ENCODE assay signal across 1 cellular context in the genomic region with DNA sequence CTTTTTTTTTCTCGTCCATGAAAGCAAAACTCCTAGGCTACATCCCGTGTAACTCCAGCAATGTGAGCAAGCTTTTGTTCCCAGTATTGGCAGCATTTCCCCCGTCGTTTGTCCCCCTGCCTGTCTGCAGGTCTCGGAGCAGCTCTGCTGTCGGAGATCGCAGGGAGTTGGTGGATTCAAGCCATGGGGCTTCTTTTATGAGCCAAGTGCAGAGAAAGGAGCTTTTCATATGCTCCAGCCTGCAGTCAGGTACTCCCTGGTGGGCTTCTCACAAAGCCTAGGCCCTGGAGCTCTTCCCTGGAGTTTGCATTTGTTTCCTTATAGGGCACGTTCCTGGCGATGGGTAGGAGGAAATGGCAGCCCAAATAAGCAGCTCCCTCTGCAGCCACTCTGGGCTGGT.
TF ChIP-seq lines count a peak whose summit lies in the region.

No MANE protein-coding gene starts in this region.

TF ChIP-seq in WTC11, 78 proteins besides CTCF, POLR2A, EP300 and RAD21 (continued from another document and continues in another):
- TF ChIP-seq, protein P1, sequence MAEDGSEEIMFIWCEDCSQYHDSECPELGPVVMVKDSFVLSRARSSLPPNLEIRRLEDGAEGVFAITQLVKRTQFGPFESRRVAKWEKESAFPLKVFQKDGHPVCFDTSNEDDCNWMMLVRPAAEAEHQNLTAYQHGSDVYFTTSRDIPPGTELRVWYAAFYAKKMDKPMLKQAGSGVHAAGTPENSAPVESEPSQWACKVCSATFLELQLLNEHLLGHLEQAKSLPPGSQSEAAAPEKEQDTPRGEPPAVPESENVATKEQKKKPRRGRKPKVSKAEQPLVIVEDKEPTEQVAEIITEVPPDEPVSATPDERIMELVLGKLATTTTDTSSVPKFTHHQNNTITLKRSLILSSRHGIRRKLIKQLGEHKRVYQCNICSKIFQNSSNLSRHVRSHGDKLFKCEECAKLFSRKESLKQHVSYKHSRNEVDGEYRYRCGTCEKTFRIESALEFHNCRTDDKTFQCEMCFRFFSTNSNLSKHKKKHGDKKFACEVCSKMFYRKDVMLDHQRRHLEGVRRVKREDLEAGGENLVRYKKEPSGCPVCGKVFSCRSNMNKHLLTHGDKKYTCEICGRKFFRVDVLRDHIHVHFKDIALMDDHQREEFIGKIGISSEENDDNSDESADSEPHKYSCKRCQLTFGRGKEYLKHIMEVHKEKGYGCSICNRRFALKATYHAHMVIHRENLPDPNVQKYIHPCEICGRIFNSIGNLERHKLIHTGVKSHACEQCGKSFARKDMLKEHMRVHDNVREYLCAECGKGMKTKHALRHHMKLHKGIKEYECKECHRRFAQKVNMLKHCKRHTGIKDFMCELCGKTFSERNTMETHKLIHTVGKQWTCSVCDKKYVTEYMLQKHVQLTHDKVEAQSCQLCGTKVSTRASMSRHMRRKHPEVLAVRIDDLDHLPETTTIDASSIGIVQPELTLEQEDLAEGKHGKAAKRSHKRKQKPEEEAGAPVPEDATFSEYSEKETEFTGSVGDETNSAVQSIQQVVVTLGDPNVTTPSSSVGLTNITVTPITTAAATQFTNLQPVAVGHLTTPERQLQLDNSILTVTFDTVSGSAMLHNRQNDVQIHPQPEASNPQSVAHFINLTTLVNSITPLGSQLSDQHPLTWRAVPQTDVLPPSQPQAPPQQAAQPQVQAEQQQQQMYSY (CRISPR knock-in tag; IDR thresholded peaks at IDR 0.05), result no peak
- TF ChIP-seq, protein P2, sequence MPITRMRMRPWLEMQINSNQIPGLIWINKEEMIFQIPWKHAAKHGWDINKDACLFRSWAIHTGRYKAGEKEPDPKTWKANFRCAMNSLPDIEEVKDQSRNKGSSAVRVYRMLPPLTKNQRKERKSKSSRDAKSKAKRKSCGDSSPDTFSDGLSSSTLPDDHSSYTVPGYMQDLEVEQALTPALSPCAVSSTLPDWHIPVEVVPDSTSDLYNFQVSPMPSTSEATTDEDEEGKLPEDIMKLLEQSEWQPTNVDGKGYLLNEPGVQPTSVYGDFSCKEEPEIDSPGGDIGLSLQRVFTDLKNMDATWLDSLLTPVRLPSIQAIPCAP (CRISPR knock-in tag; IDR thresholded peaks at IDR 0.05), result no peak
- TF ChIP-seq ZNF138 (CRISPR knock-in tag; conservative IDR thresholded peaks at IDR 0.05), result 0 out of 2 replicates have a peak, but pooled peaks have one; percentile 44
- no peak for TF ChIP-seq EMX1 (CRISPR knock-in tag; IDR thresholded peaks at IDR 0.05)
- TF ChIP-seq TCF7 (CRISPR knock-in tag; IDR thresholded peaks at IDR 0.05; ENCODE audit: low read depth), result no peak
- TF ChIP-seq, protein P3, sequence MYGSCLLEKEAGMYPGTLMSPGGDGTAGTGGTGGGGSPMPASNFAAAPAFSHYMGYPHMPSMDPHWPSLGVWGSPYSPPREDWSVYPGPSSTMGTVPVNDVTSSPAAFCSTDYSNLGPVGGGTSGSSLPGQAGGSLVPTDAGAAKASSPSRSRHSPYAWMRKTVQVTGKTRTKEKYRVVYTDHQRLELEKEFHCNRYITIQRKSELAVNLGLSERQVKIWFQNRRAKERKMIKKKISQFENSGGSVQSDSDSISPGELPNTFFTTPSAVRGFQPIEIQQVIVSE (CRISPR knock-in tag; IDR thresholded peaks at IDR 0.05; ENCODE audit: borderline replicate concordance), result no peak
- TF ChIP-seq, protein P4, sequence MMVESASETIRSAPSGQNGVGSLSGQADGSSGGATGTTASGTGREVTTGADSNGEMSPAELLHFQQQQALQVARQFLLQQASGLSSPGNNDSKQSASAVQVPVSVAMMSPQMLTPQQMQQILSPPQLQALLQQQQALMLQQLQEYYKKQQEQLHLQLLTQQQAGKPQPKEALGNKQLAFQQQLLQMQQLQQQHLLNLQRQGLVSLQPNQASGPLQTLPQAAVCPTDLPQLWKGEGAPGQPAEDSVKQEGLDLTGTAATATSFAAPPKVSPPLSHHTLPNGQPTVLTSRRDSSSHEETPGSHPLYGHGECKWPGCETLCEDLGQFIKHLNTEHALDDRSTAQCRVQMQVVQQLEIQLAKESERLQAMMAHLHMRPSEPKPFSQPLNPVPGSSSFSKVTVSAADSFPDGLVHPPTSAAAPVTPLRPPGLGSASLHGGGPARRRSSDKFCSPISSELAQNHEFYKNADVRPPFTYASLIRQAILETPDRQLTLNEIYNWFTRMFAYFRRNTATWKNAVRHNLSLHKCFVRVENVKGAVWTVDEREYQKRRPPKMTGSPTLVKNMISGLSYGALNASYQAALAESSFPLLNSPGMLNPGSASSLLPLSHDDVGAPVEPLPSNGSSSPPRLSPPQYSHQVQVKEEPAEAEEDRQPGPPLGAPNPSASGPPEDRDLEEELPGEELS (CRISPR knock-in tag; IDR thresholded peaks at IDR 0.05), result peak; percentile 56; the same call in 1 of the 2 replicates
- TF ChIP-seq SMAD4 (CRISPR knock-in tag; IDR thresholded peaks at IDR 0.05), result peak; percentile 82
- TF ChIP-seq, protein P5, sequence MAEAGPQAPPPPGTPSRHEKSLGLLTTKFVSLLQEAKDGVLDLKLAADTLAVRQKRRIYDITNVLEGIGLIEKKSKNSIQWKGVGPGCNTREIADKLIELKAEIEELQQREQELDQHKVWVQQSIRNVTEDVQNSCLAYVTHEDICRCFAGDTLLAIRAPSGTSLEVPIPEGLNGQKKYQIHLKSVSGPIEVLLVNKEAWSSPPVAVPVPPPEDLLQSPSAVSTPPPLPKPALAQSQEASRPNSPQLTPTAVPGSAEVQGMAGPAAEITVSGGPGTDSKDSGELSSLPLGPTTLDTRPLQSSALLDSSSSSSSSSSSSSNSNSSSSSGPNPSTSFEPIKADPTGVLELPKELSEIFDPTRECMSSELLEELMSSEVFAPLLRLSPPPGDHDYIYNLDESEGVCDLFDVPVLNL (CRISPR knock-in tag; IDR thresholded peaks at IDR 0.05; ENCODE audit: borderline replicate concordance, low read depth), result no peak
- TF ChIP-seq, protein P6, sequence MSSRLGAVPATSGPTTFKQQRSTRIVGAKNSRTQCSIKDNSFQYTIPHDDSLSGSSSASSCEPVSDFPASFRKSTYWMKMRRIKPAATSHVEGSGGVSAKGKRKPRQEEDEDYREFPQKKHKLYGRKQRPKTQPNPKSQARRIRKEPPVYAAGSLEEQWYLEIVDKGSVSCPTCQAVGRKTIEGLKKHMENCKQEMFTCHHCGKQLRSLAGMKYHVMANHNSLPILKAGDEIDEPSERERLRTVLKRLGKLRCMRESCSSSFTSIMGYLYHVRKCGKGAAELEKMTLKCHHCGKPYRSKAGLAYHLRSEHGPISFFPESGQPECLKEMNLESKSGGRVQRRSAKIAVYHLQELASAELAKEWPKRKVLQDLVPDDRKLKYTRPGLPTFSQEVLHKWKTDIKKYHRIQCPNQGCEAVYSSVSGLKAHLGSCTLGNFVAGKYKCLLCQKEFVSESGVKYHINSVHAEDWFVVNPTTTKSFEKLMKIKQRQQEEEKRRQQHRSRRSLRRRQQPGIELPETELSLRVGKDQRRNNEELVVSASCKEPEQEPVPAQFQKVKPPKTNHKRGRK (CRISPR knock-in tag; IDR thresholded peaks at IDR 0.05; ENCODE audit: borderline replicate concordance), result no peak
- TF ChIP-seq GTF2I (CRISPR knock-in tag; conservative IDR thresholded peaks at IDR 0.05), result no peak
- peak; percentile 46; the same call in 1 of the 2 replicates for TF ChIP-seq CBFB (CRISPR knock-in tag; IDR thresholded peaks at IDR 0.05; ENCODE audit: low read depth)
- peak; percentile 58; the same call in 1 of the 2 replicates for TF ChIP-seq SP1 (CRISPR knock-in tag; conservative IDR thresholded peaks at IDR 0.05)
- TF ChIP-seq JUN (CRISPR knock-in tag; IDR thresholded peaks at IDR 0.05), result no peak
- TF ChIP-seq HMGA2 (CRISPR knock-in tag; IDR thresholded peaks at IDR 0.05), result no peak
- TF ChIP-seq, protein P7, sequence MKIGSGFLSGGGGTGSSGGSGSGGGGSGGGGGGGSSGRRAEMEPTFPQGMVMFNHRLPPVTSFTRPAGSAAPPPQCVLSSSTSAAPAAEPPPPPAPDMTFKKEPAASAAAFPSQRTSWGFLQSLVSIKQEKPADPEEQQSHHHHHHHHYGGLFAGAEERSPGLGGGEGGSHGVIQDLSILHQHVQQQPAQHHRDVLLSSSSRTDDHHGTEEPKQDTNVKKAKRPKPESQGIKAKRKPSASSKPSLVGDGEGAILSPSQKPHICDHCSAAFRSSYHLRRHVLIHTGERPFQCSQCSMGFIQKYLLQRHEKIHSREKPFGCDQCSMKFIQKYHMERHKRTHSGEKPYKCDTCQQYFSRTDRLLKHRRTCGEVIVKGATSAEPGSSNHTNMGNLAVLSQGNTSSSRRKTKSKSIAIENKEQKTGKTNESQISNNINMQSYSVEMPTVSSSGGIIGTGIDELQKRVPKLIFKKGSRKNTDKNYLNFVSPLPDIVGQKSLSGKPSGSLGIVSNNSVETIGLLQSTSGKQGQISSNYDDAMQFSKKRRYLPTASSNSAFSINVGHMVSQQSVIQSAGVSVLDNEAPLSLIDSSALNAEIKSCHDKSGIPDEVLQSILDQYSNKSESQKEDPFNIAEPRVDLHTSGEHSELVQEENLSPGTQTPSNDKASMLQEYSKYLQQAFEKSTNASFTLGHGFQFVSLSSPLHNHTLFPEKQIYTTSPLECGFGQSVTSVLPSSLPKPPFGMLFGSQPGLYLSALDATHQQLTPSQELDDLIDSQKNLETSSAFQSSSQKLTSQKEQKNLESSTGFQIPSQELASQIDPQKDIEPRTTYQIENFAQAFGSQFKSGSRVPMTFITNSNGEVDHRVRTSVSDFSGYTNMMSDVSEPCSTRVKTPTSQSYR (CRISPR knock-in tag; IDR thresholded peaks at IDR 0.05), result no peak
- TF ChIP-seq, protein P8, sequence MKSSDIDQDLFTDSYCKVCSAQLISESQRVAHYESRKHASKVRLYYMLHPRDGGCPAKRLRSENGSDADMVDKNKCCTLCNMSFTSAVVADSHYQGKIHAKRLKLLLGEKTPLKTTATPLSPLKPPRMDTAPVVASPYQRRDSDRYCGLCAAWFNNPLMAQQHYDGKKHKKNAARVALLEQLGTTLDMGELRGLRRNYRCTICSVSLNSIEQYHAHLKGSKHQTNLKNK (CRISPR knock-in tag; IDR thresholded peaks at IDR 0.05), result no peak
- no peak for TF ChIP-seq ZNF671 (CRISPR knock-in tag; IDR thresholded peaks at IDR 0.05)
- TF ChIP-seq, protein P9, sequence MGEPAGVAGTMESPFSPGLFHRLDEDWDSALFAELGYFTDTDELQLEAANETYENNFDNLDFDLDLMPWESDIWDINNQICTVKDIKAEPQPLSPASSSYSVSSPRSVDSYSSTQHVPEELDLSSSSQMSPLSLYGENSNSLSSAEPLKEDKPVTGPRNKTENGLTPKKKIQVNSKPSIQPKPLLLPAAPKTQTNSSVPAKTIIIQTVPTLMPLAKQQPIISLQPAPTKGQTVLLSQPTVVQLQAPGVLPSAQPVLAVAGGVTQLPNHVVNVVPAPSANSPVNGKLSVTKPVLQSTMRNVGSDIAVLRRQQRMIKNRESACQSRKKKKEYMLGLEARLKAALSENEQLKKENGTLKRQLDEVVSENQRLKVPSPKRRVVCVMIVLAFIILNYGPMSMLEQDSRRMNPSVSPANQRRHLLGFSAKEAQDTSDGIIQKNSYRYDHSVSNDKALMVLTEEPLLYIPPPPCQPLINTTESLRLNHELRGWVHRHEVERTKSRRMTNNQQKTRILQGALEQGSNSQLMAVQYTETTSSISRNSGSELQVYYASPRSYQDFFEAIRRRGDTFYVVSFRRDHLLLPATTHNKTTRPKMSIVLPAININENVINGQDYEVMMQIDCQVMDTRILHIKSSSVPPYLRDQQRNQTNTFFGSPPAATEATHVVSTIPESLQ (CRISPR knock-in tag; IDR thresholded peaks at IDR 0.05), result no peak
- no peak for TF ChIP-seq ELF4 (CRISPR knock-in tag; IDR thresholded peaks at IDR 0.05; ENCODE audit: low read depth)
- peak; percentile 44; the same call in 1 of the 2 replicates for TF ChIP-seq ZNF396 (CRISPR knock-in tag; IDR thresholded peaks at IDR 0.05; ENCODE audit: borderline replicate concordance)
- no peak for TF ChIP-seq NR3C1 (CRISPR knock-in tag; conservative IDR thresholded peaks at IDR 0.05; ENCODE audit: low read depth)
- no peak for TF ChIP-seq ATF1 (CRISPR knock-in tag; IDR thresholded peaks at IDR 0.05)
- TF ChIP-seq, protein P10, sequence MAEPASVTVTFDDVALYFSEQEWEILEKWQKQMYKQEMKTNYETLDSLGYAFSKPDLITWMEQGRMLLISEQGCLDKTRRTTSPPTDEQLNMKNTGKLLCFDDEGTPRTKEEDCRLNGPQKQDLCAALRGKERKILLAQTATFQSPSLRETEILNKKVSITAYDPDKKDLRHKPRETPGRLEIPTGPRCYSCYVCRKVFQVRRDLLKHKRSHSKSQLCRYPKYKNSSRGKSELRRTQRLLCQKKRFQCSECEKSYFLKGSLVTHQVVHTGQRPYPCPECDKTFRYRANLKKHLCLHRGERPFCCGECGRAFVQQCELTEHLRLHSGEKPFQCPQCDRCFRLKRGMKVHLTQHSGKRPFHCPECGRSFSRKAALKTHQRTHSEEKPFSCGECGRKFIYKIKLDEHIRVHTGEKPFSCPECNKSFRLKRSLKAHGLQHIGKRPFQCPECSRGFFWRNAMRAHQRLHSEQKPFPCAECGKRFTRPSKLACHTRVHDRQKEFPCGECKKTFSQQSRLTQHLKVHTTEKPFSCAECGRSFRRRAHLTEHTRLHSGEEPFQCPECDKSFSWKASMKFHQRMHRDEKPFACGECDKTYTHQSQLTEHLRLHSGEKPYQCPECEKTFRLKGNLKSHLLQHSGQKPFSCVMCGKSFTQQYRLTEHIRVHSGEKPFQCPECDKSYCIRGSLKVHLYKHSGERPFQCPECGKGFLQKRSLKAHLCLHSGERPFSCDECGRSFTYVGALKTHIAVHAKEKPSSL (CRISPR knock-in tag; conservative IDR thresholded peaks at IDR 0.05), result no peak
- TF ChIP-seq, protein P11, sequence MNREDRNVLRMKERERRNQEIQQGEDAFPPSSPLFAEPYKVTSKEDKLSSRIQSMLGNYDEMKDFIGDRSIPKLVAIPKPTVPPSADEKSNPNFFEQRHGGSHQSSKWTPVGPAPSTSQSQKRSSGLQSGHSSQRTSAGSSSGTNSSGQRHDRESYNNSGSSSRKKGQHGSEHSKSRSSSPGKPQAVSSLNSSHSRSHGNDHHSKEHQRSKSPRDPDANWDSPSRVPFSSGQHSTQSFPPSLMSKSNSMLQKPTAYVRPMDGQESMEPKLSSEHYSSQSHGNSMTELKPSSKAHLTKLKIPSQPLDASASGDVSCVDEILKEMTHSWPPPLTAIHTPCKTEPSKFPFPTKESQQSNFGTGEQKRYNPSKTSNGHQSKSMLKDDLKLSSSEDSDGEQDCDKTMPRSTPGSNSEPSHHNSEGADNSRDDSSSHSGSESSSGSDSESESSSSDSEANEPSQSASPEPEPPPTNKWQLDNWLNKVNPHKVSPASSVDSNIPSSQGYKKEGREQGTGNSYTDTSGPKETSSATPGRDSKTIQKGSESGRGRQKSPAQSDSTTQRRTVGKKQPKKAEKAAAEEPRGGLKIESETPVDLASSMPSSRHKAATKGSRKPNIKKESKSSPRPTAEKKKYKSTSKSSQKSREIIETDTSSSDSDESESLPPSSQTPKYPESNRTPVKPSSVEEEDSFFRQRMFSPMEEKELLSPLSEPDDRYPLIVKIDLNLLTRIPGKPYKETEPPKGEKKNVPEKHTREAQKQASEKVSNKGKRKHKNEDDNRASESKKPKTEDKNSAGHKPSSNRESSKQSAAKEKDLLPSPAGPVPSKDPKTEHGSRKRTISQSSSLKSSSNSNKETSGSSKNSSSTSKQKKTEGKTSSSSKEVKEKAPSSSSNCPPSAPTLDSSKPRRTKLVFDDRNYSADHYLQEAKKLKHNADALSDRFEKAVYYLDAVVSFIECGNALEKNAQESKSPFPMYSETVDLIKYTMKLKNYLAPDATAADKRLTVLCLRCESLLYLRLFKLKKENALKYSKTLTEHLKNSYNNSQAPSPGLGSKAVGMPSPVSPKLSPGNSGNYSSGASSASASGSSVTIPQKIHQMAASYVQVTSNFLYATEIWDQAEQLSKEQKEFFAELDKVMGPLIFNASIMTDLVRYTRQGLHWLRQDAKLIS (CRISPR knock-in tag; IDR thresholded peaks at IDR 0.05; ENCODE audit: borderline replicate concordance), result no peak
- TF ChIP-seq, protein P12, sequence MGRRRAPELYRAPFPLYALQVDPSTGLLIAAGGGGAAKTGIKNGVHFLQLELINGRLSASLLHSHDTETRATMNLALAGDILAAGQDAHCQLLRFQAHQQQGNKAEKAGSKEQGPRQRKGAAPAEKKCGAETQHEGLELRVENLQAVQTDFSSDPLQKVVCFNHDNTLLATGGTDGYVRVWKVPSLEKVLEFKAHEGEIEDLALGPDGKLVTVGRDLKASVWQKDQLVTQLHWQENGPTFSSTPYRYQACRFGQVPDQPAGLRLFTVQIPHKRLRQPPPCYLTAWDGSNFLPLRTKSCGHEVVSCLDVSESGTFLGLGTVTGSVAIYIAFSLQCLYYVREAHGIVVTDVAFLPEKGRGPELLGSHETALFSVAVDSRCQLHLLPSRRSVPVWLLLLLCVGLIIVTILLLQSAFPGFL (CRISPR knock-in tag; IDR thresholded peaks at IDR 0.05; ENCODE audit: borderline replicate concordance), result no peak
